ENCODE assay signal across 8 cellular contexts in genomic region chr10:68550747-68551411, GRCh38. TPM values are rescaled to one million over a fixed set of nuclear protein-coding genes. Genes with fewer than 3 reads are reported as not detected.
DNase-seq lines count a peak whose midpoint lies in the region; ATAC-seq, FAIRE-seq and TF ChIP-seq lines count a peak whose summit lies in the region.

No MANE protein-coding gene starts in this region.

- no peaks in the 10 kb centered on the region for H3K36me3 Mint-ChIP-seq in activated T-helper 1 cell treated with anti-CD3 and anti-CD28 coated beads, Interleukin-12 subunit alpha, Interleukin-12 subunit beta, Interleukin-2, Interleukin-4 antibody, amounts not matched to agents 30 ng/mL and 10 ng/mL and 1 ng/mL, durations not matched to agents 14 hours and 24 hours and 36 hours (ENCODE audit: low read depth)

- no peaks in the 10 kb centered on the region for H3K27me3 ChIP-seq in pancreas

- peak; percentile 99 for TF ChIP-seq CTCF in AG10803 (conservative IDR thresholded peaks at IDR 0.05; ENCODE audit: low read length)
- TF ChIP-seq CTCF in GM12873 (IDR thresholded peaks at IDR 0.05; ENCODE audit: insufficient read depth, low read depth, low read length, missing control alignments) = peak; percentile 91
- TF ChIP-seq CTCF in pancreas (IDR thresholded peaks at IDR 0.05) = peak; percentile 32 to 72 (median 67)

- H3K4me3 Mint-ChIP-seq in activated T-helper 1 cell treated with anti-CD3 and anti-CD28 coated beads, Interleukin-12 subunit alpha, Interleukin-12 subunit beta, Interleukin-2, Interleukin-4 antibody, amounts not matched to agents 30 ng/mL and 10 ng/mL and 1 ng/mL, durations not matched to agents 14 hours and 24 hours and 36 hours = no peak overlapping the region

- H3K36me3 ChIP-seq in pancreas = no peaks in the 10 kb centered on the region

- no peak for FAIRE-seq in pancreas (lab: Jason Lieb, UNC)

- ATAC-seq in HG03196 (IDR thresholded peaks at IDR 0.05; ENCODE audit: unreplicated experiment) (peak; percentile 67), pancreas (peak; percentile 43 to 95 (median 88))

- no peaks in the 10 kb centered on the region for H3K9me3 ChIP-seq in pancreas

- no peak overlapping the region for H3K27ac Mint-ChIP-seq in activated T-helper 1 cell treated with anti-CD3 and anti-CD28 coated beads, Interleukin-12 subunit alpha, Interleukin-12 subunit beta, Interleukin-2, Interleukin-4 antibody, amounts not matched to agents 30 ng/mL and 10 ng/mL and 1 ng/mL, durations not matched to agents 14 hours and 24 hours and 36 hours

- intact Hi-C loops in activated T-helper 1 cell treated with anti-CD3 and anti-CD28 coated beads, Interleukin-12 subunit alpha, Interleukin-12 subunit beta, Interleukin-2, Interleukin-4 antibody, amounts not matched to agents 30 ng/mL and 10 ng/mL and 1 ng/mL, durations not matched to agents 14 hours and 24 hours and 36 hours (cut with micrococcal nuclease) = loop anchor here (1.0 to 5.0 kb wide), 3 partner anchors 171 to 346 kb away; partner anchors contain the start of genes CCAR1 and STOX1
- intact Hi-C loops in pancreas (cut with DNase I) = no loop called here

- peaks cover 5% of the 10 kb centered on the region for H3K27me3 Mint-ChIP-seq in activated T-helper 1 cell treated with anti-CD3 and anti-CD28 coated beads, Interleukin-12 subunit alpha, Interleukin-12 subunit beta, Interleukin-2, Interleukin-4 antibody, amounts not matched to agents 30 ng/mL and 10 ng/mL and 1 ng/mL, durations not matched to agents 14 hours and 24 hours and 36 hours (ENCODE audit: insufficient read depth)

- H3K4me3 ChIP-seq in AG10803 (ENCODE audit: low read length) (no peak overlapping the region), pancreas (no peak overlapping the region)

- 65 to 79% methylated on average over 5 of the region's 5 CpGs for WGBS in pancreas, 2 donors

- H3K27ac ChIP-seq in pancreas = no peak overlapping the region

- no peaks in the 10 kb centered on the region for H3K9me3 Mint-ChIP-seq in activated T-helper 1 cell treated with anti-CD3 and anti-CD28 coated beads, Interleukin-12 subunit alpha, Interleukin-12 subunit beta, Interleukin-2, Interleukin-4 antibody, amounts not matched to agents 30 ng/mL and 10 ng/mL and 1 ng/mL, durations not matched to agents 14 hours and 24 hours and 36 hours

- H3K4me1 Mint-ChIP-seq in activated T-helper 1 cell treated with anti-CD3 and anti-CD28 coated beads, Interleukin-12 subunit alpha, Interleukin-12 subunit beta, Interleukin-2, Interleukin-4 antibody, amounts not matched to agents 30 ng/mL and 10 ng/mL and 1 ng/mL, durations not matched to agents 14 hours and 24 hours and 36 hours (ENCODE audit: low read depth) = no peaks in the 10 kb centered on the region

- peak; percentile 85 for DNase-seq in AG10803 (ENCODE audit: low read depth)
- DNase-seq in NCI-H748 (lab: John Stamatoyannopoulos, UW; ENCODE audit: unreplicated experiment) = peak; percentile 73
- peak; percentile 31 for DNase-seq in activated T-helper 1 cell treated with anti-CD3 and anti-CD28 coated beads, Interleukin-12 subunit alpha, Interleukin-12 subunit beta, Interleukin-2, Interleukin-4 antibody, amounts not matched to agents 30 ng/mL and 10 ng/mL and 1 ng/mL, durations not matched to agents 14 hours and 24 hours and 36 hours (ENCODE audit: low spot score)
- DNase-seq in globus pallidus (ENCODE audit: low spot score) = peak; percentile 62
- peak in 2 of 6 donors; percentile 15 to 45 for DNase-seq in pancreas
- DNase-seq in ecto neural progenitor cell (ENCODE audit: low spot score) = no peak

- no peaks in the 10 kb centered on the region for H3K4me1 ChIP-seq in pancreas

RNA-seq across cellular contexts. Expression of gene TET1, which starts 9.3 kb away (rescaled TPM):
- total RNA-seq in activated T-helper 1 cell treated with anti-CD3 and anti-CD28 coated beads, Interleukin-12 subunit alpha, Interleukin-12 subunit beta, Interleukin-2, Interleukin-4 antibody, amounts not matched to agents 30 ng/mL and 10 ng/mL and 1 ng/mL, durations not matched to agents 14 hours and 24 hours and 36 hours = 0.71 and 0.73 TPM in 2 replicates
- total RNA-seq in pancreas = 1 to 10 TPM in 3 of 6 donors, under 1 TPM in 3; 0.57 to 1.6 (median 0.91) TPM
- polyA plus RNA-seq in pancreas = under 1 TPM; 0.11 to 0.12 TPM

RNA-seq across cellular contexts. Expression of gene SLC25A16, which starts 23.6 kb away (rescaled TPM):
- total RNA-seq in activated T-helper 1 cell treated with anti-CD3 and anti-CD28 coated beads, Interleukin-12 subunit alpha, Interleukin-12 subunit beta, Interleukin-2, Interleukin-4 antibody, amounts not matched to agents 30 ng/mL and 10 ng/mL and 1 ng/mL, durations not matched to agents 14 hours and 24 hours and 36 hours = 15.9 and 19.4 TPM in 2 replicates
- 10 to 100 TPM in 5 of 6 donors, 1 to 10 TPM in 1; 10.0 to 17.6 (median 13.4) TPM for total RNA-seq in pancreas
- polyA plus RNA-seq in pancreas = 10 to 100 TPM; 10.8 to 13.7 TPM
